9 cellular contexts compared by ENCODE assay signal in genomic region chr12:124940143-124940392, GRCh38. TPM values are rescaled to one million over a fixed set of nuclear protein-coding genes. Genes with fewer than 3 reads are reported as not detected.
DNase-seq lines count a peak whose midpoint lies in the region; ATAC-seq, FAIRE-seq and TF ChIP-seq lines count a peak whose summit lies in the region.
"Had no signal": no experiment of that assay in that cellular context is flagged by ENCODE, and none has a peak within 500 bp of the region (broad histone marks: within the 10 kb centered on the region; RNA-seq: fewer than 3 reads in every experiment).

No MANE protein-coding gene starts in this region.

- H4K20me1 ChIP-seq in osteoblast (ENCODE audit: insufficient read depth, low read length), result peaks cover 6% of the 10 kb centered on the region

- TF ChIP-seq CTCF in colonic mucosa (IDR thresholded peaks at IDR 0.05) (no peak), osteoblast (IDR thresholded peaks at IDR 0.05; ENCODE audit: extremely low read depth, low read depth, low read length) (no peak)

- peak overlapping the region; percentile 47 to 67 for H3K9ac ChIP-seq in colonic mucosa (ENCODE audit: low read depth in 2 of 2, low read length in 2 of 2)

- H3K79me2 ChIP-seq in osteoblast (ENCODE audit: insufficient read depth, low read length), result no peaks in the 10 kb centered on the region

- FAIRE-seq in G401.6 (lab: Jason Lieb, UNC), result peak; percentile 98

- H3K36me3 ChIP-seq in colonic mucosa (no peaks in the 10 kb centered on the region), osteoblast (ENCODE audit: insufficient read depth, low read length) (peaks cover 4% of the 10 kb centered on the region)

- peak; percentile 1 for ATAC-seq in HG03558 (IDR thresholded peaks at IDR 0.05; ENCODE audit: extremely low read depth, unreplicated experiment)

- H3K4me1 ChIP-seq in colonic mucosa (peaks cover 3% of the 10 kb centered on the region), osteoblast (ENCODE audit: insufficient read depth, low read length) (peaks cover 33% of the 10 kb centered on the region)

- H3K27ac ChIP-seq in colonic mucosa (peak overlapping the region; percentile 90), osteoblast (ENCODE audit: low read depth, low read length) (peak overlapping the region; percentile 89)

- DNase-seq in colonic mucosa (no peak), osteoblast (ENCODE audit: insufficient read length, low spot score, missing footprints) (no peak), middle frontal gyrus (ENCODE audit: extremely low spot score, low spot score) (no peak), NK-92 (lab: John Stamatoyannopoulos, UW; ENCODE audit: unreplicated experiment) (no peak), foreskin melanocyte (no peak), H4 (ENCODE audit: low spot score) (no peak)
- DNase-seq: activated gamma-delta T cell had no signal

- H3K9me3 ChIP-seq in colonic mucosa (no peaks in the 10 kb centered on the region), osteoblast (ENCODE audit: low read depth, low read length) (no peaks in the 10 kb centered on the region)

- intact Hi-C loops in colonic mucosa (cut with DNase I), result loop anchor here (5.0 kb wide), 1 partner anchor 47 kb away; the partner anchor contains the start of gene DHX37

- H3K27me3 ChIP-seq in colonic mucosa (no peaks in the 10 kb centered on the region), osteoblast (ENCODE audit: insufficient read depth, low read length) (no peaks in the 10 kb centered on the region)

- peak overlapping the region; percentile 88 for H3K4me2 ChIP-seq in osteoblast (ENCODE audit: insufficient read depth, low read length)

- H3K4me3 ChIP-seq in colonic mucosa (peak overlapping the region; percentile 34), osteoblast (ENCODE audit: insufficient read depth, low read length) (peak overlapping the region; percentile 68)

- peak overlapping the region; percentile 63 for H2AFZ ChIP-seq in osteoblast (ENCODE audit: low read length)

RNA-seq across cellular contexts. Expression of gene UBC, which starts 25.6 kb away (rescaled TPM):
- 1,000 to 10,000 TPM in 1 of 2 donors, 100 to 1,000 TPM in 1; 903 to 1,043 TPM for total RNA-seq in colonic mucosa
- 1,904 and 1,975 TPM in 2 replicates for total RNA-seq in osteoblast
- total RNA-seq in H4 (2014; rRNA removed; shearing (Covaris generic)), result 1,269 and 1,552 TPM in 2 replicates

RNA-seq across cellular contexts. Expression of gene DHX37, which starts 48.9 kb away (rescaled TPM):
- total RNA-seq in colonic mucosa (10 to 100 TPM; 11.0 to 26.9 TPM), osteoblast (14.1 and 16.6 TPM in 2 replicates)
- 9.8 and 14.3 TPM in 2 replicates for total RNA-seq in H4 (2014; rRNA removed; shearing (Covaris generic))

RNA-seq across cellular contexts. Expression of gene BRI3BP, which starts 53.4 kb away (rescaled TPM):
- total RNA-seq in colonic mucosa, result 10 to 100 TPM; 50.3 to 81.5 TPM
- 2.1 and 2.2 TPM in 2 replicates for total RNA-seq in osteoblast
- 7.7 and 8.8 TPM in 2 replicates for total RNA-seq in H4 (2014; rRNA removed; shearing (Covaris generic))
